ENCODE assay signal across 1 cellular context in genomic region chr5:159897786-159898393, GRCh38.
TF ChIP-seq lines count a peak whose summit lies in the region.

No MANE protein-coding gene starts in this region.

TF ChIP-seq in GM23338, 12 proteins besides CTCF, POLR2A, EP300 and RAD21 (continued from another document):
- no peak for TF ChIP-seq ZNF462 (CRISPR knock-in tag; IDR thresholded peaks at IDR 0.05)
- TF ChIP-seq CREB1 (CRISPR knock-in tag; IDR thresholded peaks at IDR 0.05; ENCODE audit: low read depth): no peak
- TF ChIP-seq ZNF331 (CRISPR knock-in tag; IDR thresholded peaks at IDR 0.05; ENCODE audit: low read depth): no peak
- TF ChIP-seq REST (IDR thresholded peaks at IDR 0.05; ENCODE audit: unreplicated experiment): no peak
- no peak for TF ChIP-seq NANOG (IDR thresholded peaks at IDR 0.05; ENCODE audit: borderline replicate concordance)
- no peak for TF ChIP-seq ZNF114 (CRISPR knock-in tag; IDR thresholded peaks at IDR 0.05)
- no peak for TF ChIP-seq STAT1 (IDR thresholded peaks at IDR 0.05; ENCODE audit: unreplicated experiment)
